In genomic region chr1:35629051-35629450, GRCh38 we compare ENCODE assay signal across 22 cellular contexts. TPM values are rescaled to one million over a fixed set of nuclear protein-coding genes. Genes with fewer than 3 reads are reported as not detected.
DNase-seq lines count a peak whose midpoint lies in the region; ATAC-seq, FAIRE-seq and TF ChIP-seq lines count a peak whose summit lies in the region.
"Had no signal": no experiment of that assay in that cellular context is flagged by ENCODE, and none has a peak within 500 bp of the region (broad histone marks: within the 10 kb centered on the region; RNA-seq: fewer than 3 reads in every experiment).

No MANE protein-coding gene starts in this region.

- CTCF ChIA-PET in WTC11 (lab: Charles Lee), result interaction anchor here (1.2 kb wide), 1 partner anchor 17 kb away, joined by 3 read pairs; no protein-coding TSS in a partner anchor
- CTCF ChIA-PET in HepG2 (lab: Yijun Ruan, JAX; ENCODE audit: low intra/inter-chr PET ratio, low total read pairs), result no interaction called here

- H3K4me2 ChIP-seq in HepG2 (ENCODE audit: low read depth, low read length), result 0 out of 2 replicates have a peak overlapping the region, but pooled peaks have one; percentile 6

- TF ChIP-seq EP300 in HepG2 (IDR thresholded peaks at IDR 0.05; ENCODE audit: low read depth in 2 of 2, low read length in 2 of 2) (no peak), HepG2 (CRISPR knock-in tag; IDR thresholded peaks at IDR 0.05; ENCODE audit: borderline replicate concordance) (no peak)

- H3K36me3 Mint-ChIP-seq in WTC11, result peaks cover 59% of the 10 kb centered on the region

- H3K27ac Mint-ChIP-seq in WTC11, result peak overlapping the region; percentile 9; the same call in 1 of the 2 replicates
- H3K27ac Mint-ChIP-seq: B cell had no signal

- H4K20me1 ChIP-seq in HepG2 (ENCODE audit: insufficient read depth, low read length), result no peaks in the 10 kb centered on the region; the same call in 1 of the 2 replicates

- no peak overlapping the region for H2AFZ ChIP-seq in HepG2 (ENCODE audit: low read length)

- peaks cover 10 to 51% of the 10 kb centered on the region in 2 experiments; a peak in 4 of 5 replicates for H3K36me3 ChIP-seq in HepG2 (replicated peaks in 1 of 2; ENCODE audit: control insufficient read depth in 1 of 2, insufficient read depth in 2 of 2, low read length in 2 of 2)

- no peak for ATAC-seq in WTC11
- ATAC-seq in HepG2, result no peak; the same call in 2 of the 3 replicates
- ATAC-seq in GM21723 (IDR thresholded peaks at IDR 0.05; ENCODE audit: unreplicated experiment), result no peak

- TF ChIP-seq RAD21 in HepG2 (CRISPR knock-in tag; IDR thresholded peaks at IDR 0.05), result no peak

- no peaks in the 10 kb centered on the region for H3K9me3 ChIP-seq in HepG2 (ENCODE audit: low read length)
- H3K9me3 ChIP-seq: Caco-2, HAP-1 had no signal

- TF ChIP-seq CTCF in WTC11 (IDR thresholded peaks at IDR 0.05) (no peak), HepG2 (CRISPR knock-in tag; IDR thresholded peaks at IDR 0.05) (no peak)

- in situ Hi-C loops in HepG2 (cut with HindIII; ENCODE audit: extremely low pct_ligation_motif_present, low pct_unique_long_range_greater_than_20kb), result no loop called here

- H3K9ac ChIP-seq in HepG2 (ENCODE audit: insufficient read depth, low read depth, low read length), result no peak overlapping the region

- H3K4me1 Mint-ChIP-seq in WTC11, result no peaks in the 10 kb centered on the region

- FAIRE-seq in HepG2 (lab: Jason Lieb, UNC), result no peak
- FAIRE-seq: G401.6, HTR-8/SVneo had no signal

- TF ChIP-seq POLR2A in HepG2 (IDR thresholded peaks at IDR 0.05; ENCODE audit: insufficient read depth in 1 of 2, low read depth in 2 of 2, low read length in 2 of 2), result no peak

- DNase-seq in NCI-H1417 (lab: John Stamatoyannopoulos, UW) (peak in 2 of 3 experiments; percentile 39 to 68), NCI-H1417 treated with DMSO at 0.1 percent for 48 hours (lab: John Stamatoyannopoulos, UW) (no peak), HuH-7.5 (ENCODE audit: low spot score) (peak; percentile 23), WTC11 (ENCODE audit: low spot score) (no peak), HepG2 (ENCODE audit: low spot score) (peak; percentile 20), islet precursor cell (no peak)
- DNase-seq in stimulated activated CD4-positive, alpha-beta T cell treated with anti-CD3 and anti-CD28 coated beads, Interleukin-15, amount 100 ng/mL, for 24 hours, result no peak
- DNase-seq: Caco-2; NCI-H1105; NCI-H1930; NCI-H2171; NCI-H446; NCI-H526 treated with DMSO at 0.1 percent for 48 hours; NK-92 treated with Interleukin-12 subunit alpha and Interleukin-12 subunit beta, amount 100 ng/mL, for 24 hours; RPMI8226; SHP77 treated with DMSO at 0.1 percent for 48 hours had no signal

- intact Hi-C loops in HepG2 (cut with micrococcal nuclease; ENCODE audit: unreplicated experiment), result no loop called here

- BruUV-seq in HepG2 (replicated peaks; lab: Mats Ljungman, UMichigan), result TSS peak; percentile 24

- no peak overlapping the region for H3K4me3 Mint-ChIP-seq in WTC11
- H3K4me3 Mint-ChIP-seq: B cell had no signal

- peaks cover 20% of the 10 kb centered on the region for H3K4me1 ChIP-seq in HepG2 (ENCODE audit: insufficient read depth, low read length)
- H3K4me1 ChIP-seq: Caco-2 had no signal

- peaks cover 21% of the 10 kb centered on the region for H3K79me2 ChIP-seq in HepG2 (ENCODE audit: insufficient read depth, low read length)

- 47% methylated on average over 2 of the region's 2 CpGs for WGBS in HepG2 (ENCODE audit: low lambda C conversion rate)

- H3K9me3 Mint-ChIP-seq in WTC11, result no peaks in the 10 kb centered on the region

- H3K4me3 ChIP-seq in HepG2 (replicated peaks in 1 of 3; ENCODE audit: insufficient read depth in 1 of 3, low read depth in 2 of 3, low read length in 3 of 3), result no peak overlapping the region
- H3K4me3 ChIP-seq: HAP-1 had no signal

- POLR2A ChIA-PET in WTC11 (lab: Charles Lee) (no interaction called here), HepG2 (lab: Yijun Ruan, JAX) (no interaction called here)

- H3K27ac ChIP-seq in HepG2 (ENCODE audit: extremely low read length, insufficient read depth, low read length), result no peak overlapping the region
- H3K27ac ChIP-seq: 22Rv1 had no signal

- H3K27me3 ChIP-seq in HepG2 (ENCODE audit: control insufficient read depth in 1 of 2, insufficient read depth in 2 of 2, low read length in 2 of 2), result no peaks in the 10 kb centered on the region

- no peaks in the 10 kb centered on the region for H3K27me3 Mint-ChIP-seq in WTC11 (ENCODE audit: low read depth)
- H3K27me3 Mint-ChIP-seq: B cell had no signal

TF ChIP-seq in WTC11, 78 proteins besides CTCF, POLR2A, EP300 and RAD21 (continues in another document):
- TF ChIP-seq JUN (CRISPR knock-in tag; IDR thresholded peaks at IDR 0.05) (no peak), E2F5 (CRISPR knock-in tag; IDR thresholded peaks at IDR 0.05) (no peak)

TF ChIP-seq in HepG2, 621 proteins besides CTCF, POLR2A, EP300 and RAD21 (continues in another document):
- TF ChIP-seq FOXA1 (IDR thresholded peaks at IDR 0.05), result no peak
- TF ChIP-seq FOXA1 (CRISPR knock-in tag; IDR thresholded peaks at IDR 0.05), result peak; percentile 70
- TF ChIP-seq RBM39 (IDR thresholded peaks at IDR 0.05; ENCODE audit: low read depth, low read length, poor library complexity, severe bottlenecking), result no peak
- TF ChIP-seq PTBP1 (IDR thresholded peaks at IDR 0.05; ENCODE audit: low read depth, low read length, poor library complexity, severe bottlenecking), result no peak
- TF ChIP-seq TFE3 (CRISPR knock-in tag; IDR thresholded peaks at IDR 0.05), result 0 out of 2 replicates have a peak, but pooled peaks have one; percentile 41
- peak; percentile 82 for TF ChIP-seq FOXA3 (CRISPR knock-in tag; IDR thresholded peaks at IDR 0.05)

RNA-seq across cellular contexts. Expression of gene PSMB2, which starts 12.3 kb away (rescaled TPM):
- total RNA-seq in WTC11 (2021) (76.7 to 81.7 TPM (median 80.6 TPM) in 3 replicates), HepG2 (2016; rRNA removed; fragmentation: Illumina TruSeq; extraction: Trizol) (62.2 and 102 TPM in 2 replicates)
- 9.9 and 10.8 TPM in 2 replicates for total RNA-seq in HepG2 (2016; cell fraction: cytosol; rRNA removed; fragmentation: Illumina TruSeq; extraction: Trizol; ENCODE audit: low read depth)
- 62.8 and 101 TPM in 2 replicates for total RNA-seq in HepG2 (2016; cell fraction: insoluble cytoplasmic fraction; rRNA removed; fragmentation: Illumina TruSeq; extraction: Trizol)
- total RNA-seq in HepG2 (2016; cell fraction: membrane; rRNA removed; fragmentation: Illumina TruSeq; extraction: Trizol), result 18.0 and 18.3 TPM in 2 replicates
- 31.6 and 32.7 TPM in 2 replicates for total RNA-seq in HepG2 (2016; cell fraction: nucleus; rRNA removed; fragmentation: Illumina TruSeq; extraction: Trizol)
- polyA plus RNA-seq in HepG2 (2011; rRNA removed), result 50.5 and 60.6 TPM in 2 replicates
- 45.2 and 49.5 TPM in 2 replicates for polyA plus RNA-seq in HepG2 (2011; cell fraction: cytosol; rRNA removed)
- 17.0 and 20.6 TPM in 2 replicates for polyA plus RNA-seq in HepG2 (2011; cell fraction: nucleus; rRNA removed)
- 49.7 and 57.0 TPM in 2 replicates for polyA plus RNA-seq in HepG2 (2012)
- polyA plus RNA-seq in HepG2 (2016; cell fraction: cytosol; fragmentation: Illumina TruSeq; extraction: Trizol; ENCODE audit: low read depth), result 20.2 and 22.2 TPM in 2 replicates
- polyA plus RNA-seq in HepG2 (2016; cell fraction: insoluble cytoplasmic fraction; fragmentation: Illumina TruSeq; extraction: Trizol; ENCODE audit: low read depth), result 199 and 202 TPM in 2 replicates
- 28.8 and 32.3 TPM in 2 replicates for polyA plus RNA-seq in HepG2 (2016; cell fraction: membrane; fragmentation: Illumina TruSeq; extraction: Trizol; ENCODE audit: low read depth)
- polyA plus RNA-seq in HepG2 (2016; cell fraction: nucleus; fragmentation: Illumina TruSeq; extraction: Trizol; ENCODE audit: insufficient read depth, low read depth), result 75.8 and 83.1 TPM in 2 replicates
- 92.7 and 165 TPM in 2 replicates for polyA minus RNA-seq in HepG2 (2011; rRNA and poly(A)+ RNA removed; ENCODE audit: low replicate concordance)
- 26.0 and 31.0 TPM in 2 replicates for polyA minus RNA-seq in HepG2 (2011; cell fraction: cytosol; rRNA and poly(A)+ RNA removed)
- polyA minus RNA-seq in HepG2 (2011; cell fraction: nucleus; rRNA and poly(A)+ RNA removed), result 19.2 and 19.9 TPM in 2 replicates

RNA-seq across cellular contexts. Expression of gene TFAP2E, which starts 55.9 kb away (rescaled TPM):
- total RNA-seq in WTC11 (2021) (1.5 to 1.7 TPM (median 1.5 TPM) in 3 replicates), HepG2 (2016; rRNA removed; fragmentation: Illumina TruSeq; extraction: Trizol) (0.31 and 0.44 TPM in 2 replicates)
- 0.18 TPM in 1 of 2 replicates, not detected in the other for total RNA-seq in HepG2 (2016; cell fraction: cytosol; rRNA removed; fragmentation: Illumina TruSeq; extraction: Trizol; ENCODE audit: low read depth)
- total RNA-seq in HepG2 (2016; cell fraction: insoluble cytoplasmic fraction; rRNA removed; fragmentation: Illumina TruSeq; extraction: Trizol), result 0.17 and 0.49 TPM in 2 replicates
- 0.12 and 0.17 TPM in 2 replicates for total RNA-seq in HepG2 (2016; cell fraction: membrane; rRNA removed; fragmentation: Illumina TruSeq; extraction: Trizol)
- total RNA-seq in HepG2 (2016; cell fraction: nucleus; rRNA removed; fragmentation: Illumina TruSeq; extraction: Trizol), result 0.47 and 0.53 TPM in 2 replicates
- polyA plus RNA-seq in HepG2 (2011; rRNA removed), result 0.41 and 0.46 TPM in 2 replicates
- 0.32 and 0.42 TPM in 2 replicates for polyA plus RNA-seq in HepG2 (2011; cell fraction: cytosol; rRNA removed)
- polyA plus RNA-seq in HepG2 (2011; cell fraction: nucleus; rRNA removed), result 2.1 and 2.2 TPM in 2 replicates
- polyA plus RNA-seq in HepG2 (2012), result 0.56 and 0.88 TPM in 2 replicates
- polyA plus RNA-seq in HepG2 (2016; cell fraction: cytosol; fragmentation: Illumina TruSeq; extraction: Trizol; ENCODE audit: low read depth), result 0.12 TPM in 1 of 2 replicates, not detected in the other
- polyA plus RNA-seq in HepG2 (2016; cell fraction: insoluble cytoplasmic fraction; fragmentation: Illumina TruSeq; extraction: Trizol; ENCODE audit: low read depth), result 0.28 and 0.50 TPM in 2 replicates
- 0.08 and 0.26 TPM in 2 replicates for polyA plus RNA-seq in HepG2 (2016; cell fraction: membrane; fragmentation: Illumina TruSeq; extraction: Trizol; ENCODE audit: low read depth)
- 1.5 and 1.9 TPM in 2 replicates for polyA plus RNA-seq in HepG2 (2016; cell fraction: nucleus; fragmentation: Illumina TruSeq; extraction: Trizol; ENCODE audit: insufficient read depth, low read depth)
- polyA minus RNA-seq in HepG2 (2011; rRNA and poly(A)+ RNA removed; ENCODE audit: low replicate concordance), result 0.08 and 0.12 TPM in 2 replicates
- not detected in 2 replicates for polyA minus RNA-seq in HepG2 (2011; cell fraction: cytosol; rRNA and poly(A)+ RNA removed)
- 0.50 and 0.52 TPM in 2 replicates for polyA minus RNA-seq in HepG2 (2011; cell fraction: nucleus; rRNA and poly(A)+ RNA removed)

Comparison
In these comparisons a context has a peak if more than half of its experiments do, and no peak if none do; other contexts are left out.
1. DNase-seq: peak in NCI-H1417 (2 of 3), HuH-7.5 (single experiment) and HepG2 (single experiment); none in NCI-H1417 treated with DMSO at 0.1 percent for 48 hours (single experiment), WTC11 (single experiment), stimulated activated CD4-positive, alpha-beta T cell treated with anti-CD3 and anti-CD28 coated beads, Interleukin-15, amount 100 ng/mL, for 24 hours (single experiment) and islet precursor cell (single experiment).